ENCODE assay signal across 8 cellular contexts in genomic region chr14:26859483-26859882, GRCh38.
"Had no signal": no experiment of that assay in that cellular context is flagged by ENCODE, and none has a peak within 500 bp of the region (broad histone marks: within the 10 kb centered on the region; RNA-seq: fewer than 3 reads in every experiment).

No MANE protein-coding gene starts in this region.

- H3K9me3 ChIP-seq: HAP-1 had no signal

- H3K4me3 ChIP-seq: GM23248, HAP-1 had no signal

- H3K36me3 ChIP-seq: HAP-1 had no signal

- H3K27ac ChIP-seq: GM23248, HL-60 had no signal

- DNase-seq: GM23248, GOT3, H7, HFFc6, IMR-90 had no signal

- H3K4me1 ChIP-seq: HAP-1 had no signal

- H3K4me3 Mint-ChIP-seq: HFFc6 had no signal

- H3K27ac Mint-ChIP-seq: HFFc6 had no signal

- ATAC-seq: HCT116 had no signal
